In the genomic region with DNA sequence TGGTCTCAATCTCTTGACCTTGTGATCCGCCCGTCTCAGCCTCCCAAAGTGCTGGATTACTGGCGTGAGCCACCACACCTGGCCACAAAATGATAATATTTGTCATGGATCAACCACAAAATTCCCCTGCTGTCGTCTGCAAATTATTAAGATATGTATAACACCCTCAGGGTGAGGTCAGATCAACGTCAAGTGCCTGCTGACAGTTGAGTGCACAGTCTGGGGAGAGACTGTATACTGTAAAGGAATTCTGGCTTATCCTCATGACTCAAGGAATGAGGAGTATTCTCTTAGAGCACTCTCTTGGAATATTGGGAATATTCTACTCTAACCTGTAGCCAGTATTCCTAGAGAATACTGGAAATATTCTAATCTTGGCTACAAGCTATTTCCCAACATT, we compare ENCODE assay signal across 2 cellular contexts.
TF ChIP-seq lines count a peak whose summit lies in the region.

No MANE protein-coding gene starts in this region.

TF ChIP-seq in SK-N-SH treated with all-trans-retinoic acid at 6 μM for 48 hours, 23 proteins besides CTCF, POLR2A, EP300 and RAD21:
- TF ChIP-seq, protein P1, sequence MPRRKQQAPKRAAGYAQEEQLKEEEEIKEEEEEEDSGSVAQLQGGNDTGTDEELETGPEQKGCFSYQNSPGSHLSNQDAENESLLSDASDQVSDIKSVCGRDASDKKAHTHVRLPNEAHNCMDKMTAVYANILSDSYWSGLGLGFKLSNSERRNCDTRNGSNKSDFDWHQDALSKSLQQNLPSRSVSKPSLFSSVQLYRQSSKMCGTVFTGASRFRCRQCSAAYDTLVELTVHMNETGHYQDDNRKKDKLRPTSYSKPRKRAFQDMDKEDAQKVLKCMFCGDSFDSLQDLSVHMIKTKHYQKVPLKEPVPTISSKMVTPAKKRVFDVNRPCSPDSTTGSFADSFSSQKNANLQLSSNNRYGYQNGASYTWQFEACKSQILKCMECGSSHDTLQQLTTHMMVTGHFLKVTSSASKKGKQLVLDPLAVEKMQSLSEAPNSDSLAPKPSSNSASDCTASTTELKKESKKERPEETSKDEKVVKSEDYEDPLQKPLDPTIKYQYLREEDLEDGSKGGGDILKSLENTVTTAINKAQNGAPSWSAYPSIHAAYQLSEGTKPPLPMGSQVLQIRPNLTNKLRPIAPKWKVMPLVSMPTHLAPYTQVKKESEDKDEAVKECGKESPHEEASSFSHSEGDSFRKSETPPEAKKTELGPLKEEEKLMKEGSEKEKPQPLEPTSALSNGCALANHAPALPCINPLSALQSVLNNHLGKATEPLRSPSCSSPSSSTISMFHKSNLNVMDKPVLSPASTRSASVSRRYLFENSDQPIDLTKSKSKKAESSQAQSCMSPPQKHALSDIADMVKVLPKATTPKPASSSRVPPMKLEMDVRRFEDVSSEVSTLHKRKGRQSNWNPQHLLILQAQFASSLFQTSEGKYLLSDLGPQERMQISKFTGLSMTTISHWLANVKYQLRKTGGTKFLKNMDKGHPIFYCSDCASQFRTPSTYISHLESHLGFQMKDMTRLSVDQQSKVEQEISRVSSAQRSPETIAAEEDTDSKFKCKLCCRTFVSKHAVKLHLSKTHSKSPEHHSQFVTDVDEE (CRISPR knock-in tag; IDR thresholded peaks at IDR 0.05): no peak
- TF ChIP-seq BACH2 (CRISPR knock-in tag; IDR thresholded peaks at IDR 0.05; ENCODE audit: borderline replicate concordance): no peak
- no peak for TF ChIP-seq RARB (CRISPR knock-in tag; IDR thresholded peaks at IDR 0.05)
- TF ChIP-seq ZNF8 (CRISPR knock-in tag; IDR thresholded peaks at IDR 0.05): no peak
- no peak for TF ChIP-seq TOX (CRISPR knock-in tag; IDR thresholded peaks at IDR 0.05; ENCODE audit: borderline replicate concordance)
- TF ChIP-seq GLIS3 (CRISPR knock-in tag; IDR thresholded peaks at IDR 0.05): no peak
- no peak for TF ChIP-seq ZFP3 (CRISPR knock-in tag; IDR thresholded peaks at IDR 0.05)
- no peak for TF ChIP-seq TCF4 (CRISPR knock-in tag; IDR thresholded peaks at IDR 0.05; ENCODE audit: borderline replicate concordance)
- no peak for TF ChIP-seq OSR1 (CRISPR knock-in tag; IDR thresholded peaks at IDR 0.05)
- TF ChIP-seq ZC3H10 (CRISPR knock-in tag; IDR thresholded peaks at IDR 0.05): no peak
- TF ChIP-seq POU6F1 (CRISPR knock-in tag; IDR thresholded peaks at IDR 0.05; ENCODE audit: borderline replicate concordance, low read depth): no peak
- TF ChIP-seq ZFP30 (CRISPR knock-in tag; IDR thresholded peaks at IDR 0.05): no peak
- TF ChIP-seq ESRRG (CRISPR knock-in tag; IDR thresholded peaks at IDR 0.05): no peak
- TF ChIP-seq, protein P2, sequence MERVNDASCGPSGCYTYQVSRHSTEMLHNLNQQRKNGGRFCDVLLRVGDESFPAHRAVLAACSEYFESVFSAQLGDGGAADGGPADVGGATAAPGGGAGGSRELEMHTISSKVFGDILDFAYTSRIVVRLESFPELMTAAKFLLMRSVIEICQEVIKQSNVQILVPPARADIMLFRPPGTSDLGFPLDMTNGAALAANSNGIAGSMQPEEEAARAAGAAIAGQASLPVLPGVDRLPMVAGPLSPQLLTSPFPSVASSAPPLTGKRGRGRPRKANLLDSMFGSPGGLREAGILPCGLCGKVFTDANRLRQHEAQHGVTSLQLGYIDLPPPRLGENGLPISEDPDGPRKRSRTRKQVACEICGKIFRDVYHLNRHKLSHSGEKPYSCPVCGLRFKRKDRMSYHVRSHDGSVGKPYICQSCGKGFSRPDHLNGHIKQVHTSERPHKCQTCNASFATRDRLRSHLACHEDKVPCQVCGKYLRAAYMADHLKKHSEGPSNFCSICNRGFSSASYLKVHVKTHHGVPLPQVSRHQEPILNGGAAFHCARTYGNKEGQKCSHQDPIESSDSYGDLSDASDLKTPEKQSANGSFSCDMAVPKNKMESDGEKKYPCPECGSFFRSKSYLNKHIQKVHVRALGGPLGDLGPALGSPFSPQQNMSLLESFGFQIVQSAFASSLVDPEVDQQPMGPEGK (CRISPR knock-in tag; IDR thresholded peaks at IDR 0.05; ENCODE audit: borderline replicate concordance): no peak
- no peak for TF ChIP-seq ARNTL (CRISPR knock-in tag; IDR thresholded peaks at IDR 0.05; ENCODE audit: borderline replicate concordance, low read depth)
- no peak for TF ChIP-seq ISL1 (CRISPR knock-in tag; IDR thresholded peaks at IDR 0.05)
TF ChIP-seq in SK-N-SH treated with all-trans-retinoic acid at 6 μM for 48 hours: peak in this region for 0.

TF ChIP-seq in SK-N-SH, 30 proteins besides CTCF, POLR2A, EP300 and RAD21 (continued from another document):
- TF ChIP-seq ZBTB33 (IDR thresholded peaks at IDR 0.05; ENCODE audit: borderline replicate concordance, low read depth): no peak
- TF ChIP-seq YY1 (IDR thresholded peaks at IDR 0.05; ENCODE audit: low read depth): no peak
- no peak for TF ChIP-seq FOSL2 (IDR thresholded peaks at IDR 0.05; ENCODE audit: borderline replicate concordance, low read depth)
- TF ChIP-seq REST (IDR thresholded peaks at IDR 0.05; ENCODE audit: low read depth, low read length): no peak
- TF ChIP-seq RFX5 (IDR thresholded peaks at IDR 0.05; ENCODE audit: low read length): no peak
- no peak for TF ChIP-seq NFIC (IDR thresholded peaks at IDR 0.05; ENCODE audit: borderline replicate concordance)
- TF ChIP-seq SMC3 (IDR thresholded peaks at IDR 0.05; ENCODE audit: low read depth, low read length): no peak
TF ChIP-seq in SK-N-SH: peak in this region for 0.
